1 cellular context compared by ENCODE assay signal in the genomic region with DNA sequence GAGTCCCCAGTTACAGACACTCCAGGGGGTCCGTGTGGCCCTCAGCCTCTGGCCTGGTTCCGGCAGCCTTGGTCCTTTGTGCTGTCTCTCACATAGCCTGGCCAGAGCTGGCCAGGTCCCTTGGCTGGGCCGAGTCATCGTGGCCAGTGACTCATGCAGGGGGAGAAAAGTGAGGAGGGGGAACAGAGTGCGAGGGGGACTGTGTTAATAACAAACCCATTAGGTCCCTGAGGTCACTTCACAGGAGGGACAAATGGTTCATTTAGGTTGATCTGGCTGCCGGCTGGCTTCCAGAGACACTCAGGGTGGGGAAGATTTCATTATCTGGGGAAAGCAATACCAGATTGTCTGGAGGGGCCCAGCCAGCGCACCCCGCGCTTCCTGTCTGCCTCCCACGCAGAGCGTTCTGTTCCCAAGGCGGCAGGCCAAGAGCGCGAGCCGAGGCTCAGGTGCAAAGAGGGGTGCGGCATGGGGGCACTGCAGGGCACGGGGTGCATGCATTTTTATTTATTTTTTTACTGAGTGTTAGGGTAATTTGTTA.
TF ChIP-seq lines count a peak whose summit lies in the region.

No MANE protein-coding gene starts in this region.

TF ChIP-seq in IMR-90, 13 proteins besides CTCF, POLR2A, EP300 and RAD21 (continued from another document):
- TF ChIP-seq, protein P1, sequence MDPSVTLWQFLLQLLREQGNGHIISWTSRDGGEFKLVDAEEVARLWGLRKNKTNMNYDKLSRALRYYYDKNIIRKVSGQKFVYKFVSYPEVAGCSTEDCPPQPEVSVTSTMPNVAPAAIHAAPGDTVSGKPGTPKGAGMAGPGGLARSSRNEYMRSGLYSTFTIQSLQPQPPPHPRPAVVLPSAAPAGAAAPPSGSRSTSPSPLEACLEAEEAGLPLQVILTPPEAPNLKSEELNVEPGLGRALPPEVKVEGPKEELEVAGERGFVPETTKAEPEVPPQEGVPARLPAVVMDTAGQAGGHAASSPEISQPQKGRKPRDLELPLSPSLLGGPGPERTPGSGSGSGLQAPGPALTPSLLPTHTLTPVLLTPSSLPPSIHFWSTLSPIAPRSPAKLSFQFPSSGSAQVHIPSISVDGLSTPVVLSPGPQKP (IDR thresholded peaks at IDR 0.05; ENCODE audit: borderline replicate concordance, low read depth, low read length), result no peak
- TF ChIP-seq NFE2L2 (IDR thresholded peaks at IDR 0.05; ENCODE audit: low read depth, low read length), result peak; percentile 60; the same call in 1 of the 2 replicates
